In genomic region chr19:38289955-38290354, GRCh38 we compare ENCODE assay signal across 26 cellular contexts. TPM values are rescaled to one million over a fixed set of nuclear protein-coding genes. Genes with fewer than 3 reads are reported as not detected.
DNase-seq lines count a peak whose midpoint lies in the region; TF ChIP-seq lines count a peak whose summit lies in the region.
"Had no signal": no experiment of that assay in that cellular context is flagged by ENCODE, and none has a peak within 500 bp of the region (broad histone marks: within the 10 kb centered on the region; RNA-seq: fewer than 3 reads in every experiment).

No MANE protein-coding gene starts in this region.

- H3K36me3 Mint-ChIP-seq in MCF 10A (ENCODE audit: insufficient read depth, unreplicated experiment): peaks cover 82% of the 10 kb centered on the region
- H3K36me3 Mint-ChIP-seq: natural killer cell treated with Interleukin-12 subunit alpha and Interleukin-12 subunit beta and Interleukin-15 and Interleukin-18, amount 100 ng/mL, for 72 hours had no signal

- H3K9me3 Mint-ChIP-seq in MCF 10A (ENCODE audit: unreplicated experiment): no peaks in the 10 kb centered on the region
- H3K9me3 Mint-ChIP-seq: activated B cell treated with CpG ODN at 0.5 μM for 24 hours; activated naive CD4-positive, alpha-beta T cell treated with anti-CD3 and anti-CD28 coated beads, Interleukin-2, amount 50 U/mL, for 24 hours; activated T-cell treated with anti-CD3 and anti-CD28 coated beads, Interleukin-2, amount 50 U/mL, for 4 hours; memory B cell; natural killer cell treated with Interleukin-12 subunit alpha and Interleukin-12 subunit beta and Interleukin-15 and Interleukin-18, amount 100 ng/mL, for 72 hours; T-helper 2 cell treated with Interferon-gamma antibody and Interleukin-4, amounts not matched to agents 5 μg/mL and 100 μg/mL, for 36 hours had no signal

- no peaks in the 10 kb centered on the region for H3K36me3 ChIP-seq in breast epithelium
- H3K36me3 ChIP-seq in transverse colon: no peaks in the 10 kb centered on the region
- H3K36me3 ChIP-seq: MG63 had no signal

- no peak overlapping the region for H3K4me3 Mint-ChIP-seq in MCF 10A (ENCODE audit: unreplicated experiment)
- H3K4me3 Mint-ChIP-seq: activated B cell treated with CpG ODN at 0.5 μM for 24 hours; activated CD8-positive, alpha-beta T cell treated with anti-CD3 and anti-CD28 coated beads, Interleukin-2, amount 10 ng/mL, durations not matched to agents 7 days and 5 days; activated naive CD4-positive, alpha-beta T cell treated with anti-CD3 and anti-CD28 coated beads, Interleukin-2, amount 50 U/mL, for 24 hours; activated T-cell treated with anti-CD3 and anti-CD28 coated beads, Interleukin-2, amount 50 U/mL, for 4 hours; memory B cell; natural killer cell treated with Interleukin-12 subunit alpha and Interleukin-12 subunit beta and Interleukin-15 and Interleukin-18, amount 100 ng/mL, for 72 hours; T-helper 2 cell treated with Interferon-gamma antibody and Interleukin-4, amounts not matched to agents 5 μg/mL and 100 μg/mL, for 36 hours had no signal

- H3K27me3 ChIP-seq in breast epithelium (no peaks in the 10 kb centered on the region), transverse colon (no peaks in the 10 kb centered on the region)
- H3K27me3 ChIP-seq: ascending aorta; BLaER1 treated with 17β-estradiol and CSF1 and Interleukin-3, amounts not matched to agents 10 nM and 100 nM; MG63; Peyer's patch had no signal

- no TSS peak for BruUV-seq in MCF 10A (replicated peaks; lab: Mats Ljungman, UMichigan)

- H3K4me1 Mint-ChIP-seq in MCF 10A (ENCODE audit: insufficient read depth, unreplicated experiment): peaks cover 11% of the 10 kb centered on the region
- H3K4me1 Mint-ChIP-seq: activated naive CD4-positive, alpha-beta T cell treated with anti-CD3 and anti-CD28 coated beads, Interleukin-2, amount 50 U/mL, for 24 hours; memory B cell had no signal

- POLR2A ChIA-PET in MCF 10A (lab: Yijun Ruan, JAX): interaction anchor here (1.6 to 3.4 kb wide), 2 partner anchors 13 to 24 kb away, joined by 4 to 18 read pairs; no protein-coding TSS in a partner anchor

- WGBS in transverse colon (ENCODE audit: low coverage in 1 of 2), 2 donors: 95% methylated on average over 15 of the region's 15 CpGs; no CpG with 5 or more reads in 1 of the 2 donors

- H3K27ac ChIP-seq in breast epithelium (peak overlapping the region; percentile 93), transverse colon (peak overlapping the region in 2 of 4 donors; percentile 10 to 37)
- H3K27ac ChIP-seq: ascending aorta, Peyer's patch, SK-N-MC had no signal

- intact Hi-C loops in breast epithelium (cut with DNase I; ENCODE audit: low total_unique reads) (no loop called here), MCF 10A (cut with micrococcal nuclease) (no loop called here), head of caudate nucleus (cut with DNase I) (no loop called here), transverse colon (cut with DNase I; ENCODE audit: low total_unique reads) (no loop called here)

- H3K27me3 Mint-ChIP-seq in MCF 10A (ENCODE audit: insufficient read depth, unreplicated experiment): no peaks in the 10 kb centered on the region
- H3K27me3 Mint-ChIP-seq: activated B cell treated with CpG ODN at 0.5 μM for 24 hours; activated naive CD4-positive, alpha-beta T cell treated with anti-CD3 and anti-CD28 coated beads, Interleukin-2, amount 50 U/mL, for 24 hours; memory B cell; natural killer cell treated with Interleukin-12 subunit alpha and Interleukin-12 subunit beta and Interleukin-15 and Interleukin-18, amount 100 ng/mL, for 72 hours had no signal

- no peak overlapping the region for H3K27ac Mint-ChIP-seq in MCF 10A (ENCODE audit: low read depth, unreplicated experiment)
- H3K27ac Mint-ChIP-seq: activated B cell treated with CpG ODN at 0.5 μM for 24 hours; activated naive CD4-positive, alpha-beta T cell treated with anti-CD3 and anti-CD28 coated beads, Interleukin-2, amount 50 U/mL, for 24 hours; memory B cell; natural killer cell treated with Interleukin-12 subunit alpha and Interleukin-12 subunit beta and Interleukin-15 and Interleukin-18, amount 100 ng/mL, for 72 hours; T-helper 2 cell treated with Interferon-gamma antibody and Interleukin-4, amounts not matched to agents 5 μg/mL and 100 μg/mL, for 36 hours had no signal

- no peak overlapping the region for H3K4me3 ChIP-seq in breast epithelium
- H3K4me3 ChIP-seq in transverse colon: no peak overlapping the region
- H3K4me3 ChIP-seq: ascending aorta; BLaER1 treated with 17β-estradiol and CSF1 and Interleukin-3, amounts not matched to agents 10 nM and 100 nM; GM12878; MG63; Peyer's patch; SK-N-MC had no signal

- H3K4me1 ChIP-seq in breast epithelium: peaks cover 0 to 16% of the 10 kb centered on the region in 2 donors
- H3K4me1 ChIP-seq in transverse colon: peaks cover 0 to 7% (median 3%) of the 10 kb centered on the region in 4 donors
- H3K4me1 ChIP-seq: ascending aorta, Peyer's patch had no signal

- CTCF ChIA-PET in MCF 10A (lab: Yijun Ruan, JAX): interaction anchor here (0.6 to 0.7 kb wide), 2 partner anchors 15 to 46 kb away, joined by 3 to 4 read pairs; no protein-coding TSS in a partner anchor

- H3K9me3 ChIP-seq in breast epithelium: no peaks in the 10 kb centered on the region
- H3K9me3 ChIP-seq in transverse colon: no peaks in the 10 kb centered on the region
- H3K9me3 ChIP-seq: ascending aorta; BLaER1 treated with 17β-estradiol and CSF1 and Interleukin-3, amounts not matched to agents 10 nM and 100 nM; MG63; Peyer's patch had no signal

- no peak for TF ChIP-seq EP300 in transverse colon (IDR thresholded peaks at IDR 0.05; ENCODE audit: low read depth)

- in situ Hi-C loops in transverse colon (cut with MboI; ENCODE audit: low pct_ligation_motif_present in 1 of 4, low pct_unique_long_range_greater_than_20kb in 1 of 4, low sequenced_read_pairs in 3 of 4): no loop called here

- TF ChIP-seq POLR2A in breast epithelium (IDR thresholded peaks at IDR 0.05) (no peak), transverse colon (IDR thresholded peaks at IDR 0.05) (no peak)

- TF ChIP-seq CTCF in breast epithelium (IDR thresholded peaks at IDR 0.05): no peak
- no peak for TF ChIP-seq CTCF in MCF 10A (IDR thresholded peaks at IDR 0.05; ENCODE audit: unreplicated experiment)
- TF ChIP-seq CTCF in transverse colon (IDR thresholded peaks at IDR 0.05): no peak

- no peak for DNase-seq in breast epithelium (ENCODE audit: low spot score in 2 of 2)
- DNase-seq in MCF 10A (ENCODE audit: unreplicated experiment): no peak
- DNase-seq in head of caudate nucleus: peak in 33 of 42 donors; percentile 19 to 81 (median 56)
- peak; percentile 40 for DNase-seq in putamen (ENCODE audit: low spot score)
- no peak for DNase-seq in NCI-H2107 treated with DMSO at 0.1 percent for 48 hours (lab: John Stamatoyannopoulos, UW; ENCODE audit: unreplicated experiment)
- no peak for DNase-seq in transverse colon
- DNase-seq in activated CD4-positive, alpha-beta T cell treated with anti-CD3 and anti-CD28 coated beads for 1 hour: no peak
- DNase-seq in hippocampal formation (lab: John Stamatoyannopoulos, UW): no peak
- DNase-seq: 8988T; activated B cell treated with CpG ODN at 0.5 μM for 24 hours; activated CD8-positive, alpha-beta T cell treated with anti-CD3 and anti-CD28 coated beads, Interleukin-2, amount 10 ng/mL, durations not matched to agents 7 days and 5 days; activated T-cell treated with anti-CD3 and anti-CD28 coated beads, Interleukin-2, amount 50 U/mL, for 4 hours; DMS153; NCI-H1436; Peyer's patch; stimulated activated CD4-positive, alpha-beta T cell treated with anti-CD3 and anti-CD28 coated beads, Interleukin-12 subunit alpha, Interleukin-12 subunit beta, amount 100 ng/mL, for 4 hours had no signal

RNA-seq across cellular contexts. Expression of gene C19orf33, which starts 14.1 kb away (rescaled TPM):
- total RNA-seq in breast epithelium (10 to 100 TPM in 2 of 3 donors, 1 to 10 TPM in 1; 3.5 to 19.3 (median 13.1) TPM), MCF 10A (2022) (343 and 381 TPM in 2 replicates), transverse colon (1,000 to 10,000 TPM in 1 of 4 donors, 100 to 1,000 TPM in 2, 10 to 100 TPM in 1; 76.0 to 1,160 (median 338) TPM)
- total RNA-seq: activated CD8-positive, alpha-beta T cell treated with anti-CD3 and anti-CD28 coated beads, Interleukin-2, amount 10 ng/mL, durations not matched to agents 7 days and 5 days; activated T-cell treated with anti-CD3 and anti-CD28 coated beads, Interleukin-2, amount 50 U/mL, for 4 hours; ascending aorta; H4; natural killer cell treated with Interleukin-12 subunit alpha and Interleukin-12 subunit beta and Interleukin-15 and Interleukin-18, amount 100 ng/mL, for 72 hours had no signal

RNA-seq across cellular contexts. Expression of gene SPINT2, which starts 25.6 kb away (rescaled TPM):
- 100 to 1,000 TPM in 2 of 3 donors, 10 to 100 TPM in 1; 17.1 to 639 (median 492) TPM for total RNA-seq in breast epithelium
- 277 and 333 TPM in 2 replicates for total RNA-seq in MCF 10A (2022)
- total RNA-seq in transverse colon: 1,000 to 10,000 TPM in 2 of 4 donors, 100 to 1,000 TPM in 2; 396 to 1,376 (median 946) TPM

RNA-seq across cellular contexts. Expression of gene YIF1B, which starts 25.8 kb away (rescaled TPM):
- total RNA-seq in breast epithelium: 10 to 100 TPM; 20.5 to 28.8 (median 27.7) TPM
- total RNA-seq in MCF 10A (2022): 49.2 and 60.3 TPM in 2 replicates
- total RNA-seq in transverse colon: 10 to 100 TPM; 15.0 to 24.5 (median 18.4) TPM

RNA-seq across cellular contexts. Expression of gene KCNK6, which starts 29.7 kb away (rescaled TPM):
- total RNA-seq in breast epithelium (1 to 10 TPM; 3.5 to 5.1 (median 3.6) TPM), MCF 10A (2022) (5.3 and 6.2 TPM in 2 replicates), transverse colon (10 to 100 TPM; 14.9 to 44.5 (median 17.6) TPM)
- total RNA-seq: H4 had no signal

RNA-seq across cellular contexts. Expression of gene PPP1R14A, which starts 33.8 kb away (rescaled TPM):
- total RNA-seq in breast epithelium (10 to 100 TPM; 39.1 to 83.2 (median 51.2) TPM), MCF 10A (2022) (not detected in 2 replicates), transverse colon (100 to 1,000 TPM in 2 of 4 donors, 10 to 100 TPM in 2; 41.5 to 116 (median 80.0) TPM)
- total RNA-seq: activated CD8-positive, alpha-beta T cell treated with anti-CD3 and anti-CD28 coated beads, Interleukin-2, amount 10 ng/mL, durations not matched to agents 7 days and 5 days; GM12878; H4; natural killer cell treated with Interleukin-12 subunit alpha and Interleukin-12 subunit beta and Interleukin-15 and Interleukin-18, amount 100 ng/mL, for 72 hours had no signal

Comparison
In these comparisons a context has a peak if more than half of its experiments do, and no peak if none do; other contexts are left out.
1. DNase-seq: peak in head of caudate nucleus (33 of 42) and putamen (single experiment); none in breast epithelium (0 of 2), MCF 10A (single experiment), NCI-H2107 treated with DMSO at 0.1 percent for 48 hours (single experiment), transverse colon (single experiment), activated CD4-positive, alpha-beta T cell treated with anti-CD3 and anti-CD28 coated beads for 1 hour (single experiment) and hippocampal formation (0 of 2).